ENCODE assay signal across 8 cellular contexts in genomic region chr5:36739751-36740221, GRCh38.
A peak's percentile ranks its signal among the peaks of the same experiment; 100 is the strongest.
DNase-seq lines count a peak whose midpoint lies in the region; ATAC-seq and TF ChIP-seq lines count a peak whose summit lies in the region.

No MANE protein-coding gene starts in this region.

- H3K4me3 ChIP-seq in BE2C (ENCODE audit: low read depth, low read length): peak overlapping the region; percentile 13; the same call in 1 of the 2 replicates

- H3K27me3 Mint-ChIP-seq in nephron progenitor cell (ENCODE audit: low read depth, poor library complexity): peaks cover 15% of the 10 kb centered on the region
- H3K27me3 Mint-ChIP-seq in stimulated activated naive CD8-positive, alpha-beta T cell treated with anti-CD3 and anti-CD28 coated beads, Interleukin-15, amount 100 ng/mL, for 72 hours: peaks cover 46% of the 10 kb centered on the region

- H3K36me3 ChIP-seq in BE2C: no peaks in the 10 kb centered on the region

- DNase-seq in BE2C (peak; percentile 78), NOMO-1 treated with DMSO at 0.1 percent for 48 hours (lab: John Stamatoyannopoulos, UW; ENCODE audit: unreplicated experiment) (peak; percentile 93), erythroblast (lab: John Stamatoyannopoulos, UW) (peak; percentile 93 to 94), nephron progenitor cell (peak; percentile 81)
- peak; percentile 18 to 25 for DNase-seq in activated CD8-positive, alpha-beta memory T cell treated with anti-CD3 and anti-CD28 coated beads for 4 hours (ENCODE audit: low read depth in 2 of 2)
- peak; percentile 72 to 73 for DNase-seq in stimulated activated naive CD8-positive, alpha-beta T cell treated with anti-CD3 and anti-CD28 coated beads, Interleukin-15, amount 100 ng/mL, for 72 hours

- no peaks in the 10 kb centered on the region for H3K4me1 ChIP-seq in BE2C

- H3K9me3 Mint-ChIP-seq in nephron progenitor cell: no peaks in the 10 kb centered on the region
- no peaks in the 10 kb centered on the region for H3K9me3 Mint-ChIP-seq in stimulated activated naive CD8-positive, alpha-beta T cell treated with anti-CD3 and anti-CD28 coated beads, Interleukin-15, amount 100 ng/mL, for 72 hours

- TF ChIP-seq CTCF in BE2C (IDR thresholded peaks at IDR 0.05; ENCODE audit: low read depth, low read length): peak; percentile 98
- peak; percentile 88 for TF ChIP-seq CTCF in nephron progenitor cell (IDR thresholded peaks at IDR 0.05)

- no peak overlapping the region for H3K4me3 Mint-ChIP-seq in nephron progenitor cell
- H3K4me3 Mint-ChIP-seq in stimulated activated naive CD8-positive, alpha-beta T cell treated with anti-CD3 and anti-CD28 coated beads, Interleukin-15, amount 100 ng/mL, for 72 hours: no peak overlapping the region

- ATAC-seq in GM18909 (IDR thresholded peaks at IDR 0.05; ENCODE audit: poor library complexity, unreplicated experiment) (peak; percentile 65), HG03521 (IDR thresholded peaks at IDR 0.05; ENCODE audit: unreplicated experiment) (peak; percentile 53)
- peak; percentile 66 for ATAC-seq in stimulated activated naive CD8-positive, alpha-beta T cell treated with anti-CD3 and anti-CD28 coated beads, Interleukin-15, amount 100 ng/mL, for 72 hours

- TF ChIP-seq POLR2A in erythroblast (IDR thresholded peaks at IDR 0.05; ENCODE audit: low read length): no peak

- peaks cover 20% of the 10 kb centered on the region for H3K4me1 Mint-ChIP-seq in nephron progenitor cell
- peaks cover 10% of the 10 kb centered on the region for H3K4me1 Mint-ChIP-seq in stimulated activated naive CD8-positive, alpha-beta T cell treated with anti-CD3 and anti-CD28 coated beads, Interleukin-15, amount 100 ng/mL, for 72 hours

- H3K36me3 Mint-ChIP-seq in nephron progenitor cell (ENCODE audit: low read depth): no peaks in the 10 kb centered on the region

- H3K9me3 ChIP-seq in BE2C: no peaks in the 10 kb centered on the region

- peaks cover 14% of the 10 kb centered on the region for H3K27me3 ChIP-seq in BE2C

- H3K27ac Mint-ChIP-seq in nephron progenitor cell: no peak overlapping the region
- no peak overlapping the region for H3K27ac Mint-ChIP-seq in stimulated activated naive CD8-positive, alpha-beta T cell treated with anti-CD3 and anti-CD28 coated beads, Interleukin-15, amount 100 ng/mL, for 72 hours

Comparison
In these comparisons a context has a peak if more than half of its experiments do, and no peak if none do; other contexts are left out.
1. Peak in every context shown above with its lines: DNase-seq, ATAC-seq and H3K4me3 ChIP-seq.
2. DNase-seq: peak in every context shown above with its lines; median percentile 94 in erythroblast; 93 in NOMO-1 treated with DMSO at 0.1 percent for 48 hours; 81 in nephron progenitor cell; 78 in BE2C; 72 in stimulated activated naive CD8-positive, alpha-beta T cell treated with anti-CD3 and anti-CD28 coated beads, Interleukin-15, amount 100 ng/mL, for 72 hours; 22 in activated CD8-positive, alpha-beta memory T cell treated with anti-CD3 and anti-CD28 coated beads for 4 hours.